1 cellular context compared by ENCODE assay signal in the genomic region with DNA sequence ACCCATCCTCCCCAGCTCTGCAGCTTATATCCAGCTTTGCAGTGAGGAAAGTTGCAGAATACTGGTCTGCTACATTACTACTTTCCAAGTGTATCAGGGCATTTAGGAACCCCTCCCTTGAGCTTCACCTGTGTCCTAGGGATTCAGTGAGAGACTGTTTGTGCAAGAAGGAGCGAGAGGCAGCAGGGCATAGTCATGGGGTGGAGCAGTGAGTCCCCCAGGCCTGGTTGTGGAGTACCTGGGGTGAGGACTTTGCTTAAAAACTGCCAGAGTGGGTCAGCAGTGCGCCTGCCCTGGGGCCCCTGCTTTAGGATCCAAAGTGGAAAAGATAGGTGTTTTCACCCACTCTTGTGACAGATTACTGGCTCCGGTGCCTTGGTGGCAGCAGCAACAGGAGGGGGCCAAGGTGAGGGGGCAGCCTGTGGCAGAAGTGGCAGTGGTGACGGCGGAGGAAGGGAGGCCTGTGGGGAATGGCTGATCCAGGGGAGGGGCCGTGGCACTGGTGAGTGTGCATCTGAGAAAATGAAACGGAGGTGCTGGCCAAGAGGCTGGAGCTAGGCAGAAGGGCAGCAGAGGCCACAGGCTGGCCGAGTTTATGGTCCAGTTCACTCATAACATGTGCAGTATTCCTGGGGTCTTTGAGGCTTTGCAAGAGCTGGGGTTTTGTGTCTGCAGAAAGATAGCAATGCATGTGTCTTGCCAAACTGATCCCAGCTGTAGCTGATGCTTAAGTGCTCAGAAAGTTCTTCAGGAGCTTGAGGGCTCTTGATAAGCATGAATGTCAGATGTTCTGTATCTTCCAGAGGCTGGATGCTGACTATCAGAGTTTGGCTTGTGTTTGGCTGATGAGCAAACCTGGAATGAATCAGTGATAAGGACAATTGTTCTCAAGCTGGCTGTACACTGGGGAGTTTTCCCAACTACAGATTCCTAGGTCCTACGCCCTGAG.
TF ChIP-seq lines count a peak whose summit lies in the region.

No MANE protein-coding gene starts in this region.

TF ChIP-seq in K562, 482 proteins besides CTCF, POLR2A, EP300 and RAD21 (continued from another document and continues in another):
- TF ChIP-seq, protein P1, sequence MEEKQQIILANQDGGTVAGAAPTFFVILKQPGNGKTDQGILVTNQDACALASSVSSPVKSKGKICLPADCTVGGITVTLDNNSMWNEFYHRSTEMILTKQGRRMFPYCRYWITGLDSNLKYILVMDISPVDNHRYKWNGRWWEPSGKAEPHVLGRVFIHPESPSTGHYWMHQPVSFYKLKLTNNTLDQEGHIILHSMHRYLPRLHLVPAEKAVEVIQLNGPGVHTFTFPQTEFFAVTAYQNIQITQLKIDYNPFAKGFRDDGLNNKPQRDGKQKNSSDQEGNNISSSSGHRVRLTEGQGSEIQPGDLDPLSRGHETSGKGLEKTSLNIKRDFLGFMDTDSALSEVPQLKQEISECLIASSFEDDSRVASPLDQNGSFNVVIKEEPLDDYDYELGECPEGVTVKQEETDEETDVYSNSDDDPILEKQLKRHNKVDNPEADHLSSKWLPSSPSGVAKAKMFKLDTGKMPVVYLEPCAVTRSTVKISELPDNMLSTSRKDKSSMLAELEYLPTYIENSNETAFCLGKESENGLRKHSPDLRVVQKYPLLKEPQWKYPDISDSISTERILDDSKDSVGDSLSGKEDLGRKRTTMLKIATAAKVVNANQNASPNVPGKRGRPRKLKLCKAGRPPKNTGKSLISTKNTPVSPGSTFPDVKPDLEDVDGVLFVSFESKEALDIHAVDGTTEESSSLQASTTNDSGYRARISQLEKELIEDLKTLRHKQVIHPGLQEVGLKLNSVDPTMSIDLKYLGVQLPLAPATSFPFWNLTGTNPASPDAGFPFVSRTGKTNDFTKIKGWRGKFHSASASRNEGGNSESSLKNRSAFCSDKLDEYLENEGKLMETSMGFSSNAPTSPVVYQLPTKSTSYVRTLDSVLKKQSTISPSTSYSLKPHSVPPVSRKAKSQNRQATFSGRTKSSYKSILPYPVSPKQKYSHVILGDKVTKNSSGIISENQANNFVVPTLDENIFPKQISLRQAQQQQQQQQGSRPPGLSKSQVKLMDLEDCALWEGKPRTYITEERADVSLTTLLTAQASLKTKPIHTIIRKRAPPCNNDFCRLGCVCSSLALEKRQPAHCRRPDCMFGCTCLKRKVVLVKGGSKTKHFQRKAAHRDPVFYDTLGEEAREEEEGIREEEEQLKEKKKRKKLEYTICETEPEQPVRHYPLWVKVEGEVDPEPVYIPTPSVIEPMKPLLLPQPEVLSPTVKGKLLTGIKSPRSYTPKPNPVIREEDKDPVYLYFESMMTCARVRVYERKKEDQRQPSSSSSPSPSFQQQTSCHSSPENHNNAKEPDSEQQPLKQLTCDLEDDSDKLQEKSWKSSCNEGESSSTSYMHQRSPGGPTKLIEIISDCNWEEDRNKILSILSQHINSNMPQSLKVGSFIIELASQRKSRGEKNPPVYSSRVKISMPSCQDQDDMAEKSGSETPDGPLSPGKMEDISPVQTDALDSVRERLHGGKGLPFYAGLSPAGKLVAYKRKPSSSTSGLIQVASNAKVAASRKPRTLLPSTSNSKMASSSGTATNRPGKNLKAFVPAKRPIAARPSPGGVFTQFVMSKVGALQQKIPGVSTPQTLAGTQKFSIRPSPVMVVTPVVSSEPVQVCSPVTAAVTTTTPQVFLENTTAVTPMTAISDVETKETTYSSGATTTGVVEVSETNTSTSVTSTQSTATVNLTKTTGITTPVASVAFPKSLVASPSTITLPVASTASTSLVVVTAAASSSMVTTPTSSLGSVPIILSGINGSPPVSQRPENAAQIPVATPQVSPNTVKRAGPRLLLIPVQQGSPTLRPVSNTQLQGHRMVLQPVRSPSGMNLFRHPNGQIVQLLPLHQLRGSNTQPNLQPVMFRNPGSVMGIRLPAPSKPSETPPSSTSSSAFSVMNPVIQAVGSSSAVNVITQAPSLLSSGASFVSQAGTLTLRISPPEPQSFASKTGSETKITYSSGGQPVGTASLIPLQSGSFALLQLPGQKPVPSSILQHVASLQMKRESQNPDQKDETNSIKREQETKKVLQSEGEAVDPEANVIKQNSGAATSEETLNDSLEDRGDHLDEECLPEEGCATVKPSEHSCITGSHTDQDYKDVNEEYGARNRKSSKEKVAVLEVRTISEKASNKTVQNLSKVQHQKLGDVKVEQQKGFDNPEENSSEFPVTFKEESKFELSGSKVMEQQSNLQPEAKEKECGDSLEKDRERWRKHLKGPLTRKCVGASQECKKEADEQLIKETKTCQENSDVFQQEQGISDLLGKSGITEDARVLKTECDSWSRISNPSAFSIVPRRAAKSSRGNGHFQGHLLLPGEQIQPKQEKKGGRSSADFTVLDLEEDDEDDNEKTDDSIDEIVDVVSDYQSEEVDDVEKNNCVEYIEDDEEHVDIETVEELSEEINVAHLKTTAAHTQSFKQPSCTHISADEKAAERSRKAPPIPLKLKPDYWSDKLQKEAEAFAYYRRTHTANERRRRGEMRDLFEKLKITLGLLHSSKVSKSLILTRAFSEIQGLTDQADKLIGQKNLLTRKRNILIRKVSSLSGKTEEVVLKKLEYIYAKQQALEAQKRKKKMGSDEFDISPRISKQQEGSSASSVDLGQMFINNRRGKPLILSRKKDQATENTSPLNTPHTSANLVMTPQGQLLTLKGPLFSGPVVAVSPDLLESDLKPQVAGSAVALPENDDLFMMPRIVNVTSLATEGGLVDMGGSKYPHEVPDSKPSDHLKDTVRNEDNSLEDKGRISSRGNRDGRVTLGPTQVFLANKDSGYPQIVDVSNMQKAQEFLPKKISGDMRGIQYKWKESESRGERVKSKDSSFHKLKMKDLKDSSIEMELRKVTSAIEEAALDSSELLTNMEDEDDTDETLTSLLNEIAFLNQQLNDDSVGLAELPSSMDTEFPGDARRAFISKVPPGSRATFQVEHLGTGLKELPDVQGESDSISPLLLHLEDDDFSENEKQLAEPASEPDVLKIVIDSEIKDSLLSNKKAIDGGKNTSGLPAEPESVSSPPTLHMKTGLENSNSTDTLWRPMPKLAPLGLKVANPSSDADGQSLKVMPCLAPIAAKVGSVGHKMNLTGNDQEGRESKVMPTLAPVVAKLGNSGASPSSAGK (IDR thresholded peaks at IDR 0.05) = no peak
- TF ChIP-seq CHD4 (IDR thresholded peaks at IDR 0.05; ENCODE audit: insufficient read depth, insufficient replicate concordance, low read depth, low read length, poor library complexity, severe bottlenecking) (no peak), ZNF224 (CRISPR knock-in tag; IDR thresholded peaks at IDR 0.05) (no peak), ZNF644 (tag; IDR thresholded peaks at IDR 0.05; ENCODE audit: low read depth) (no peak), RBM17 (IDR thresholded peaks at IDR 0.05; ENCODE audit: borderline replicate concordance, low read depth, low read length) (no peak), FOSL1 (tag; conservative IDR thresholded peaks at IDR 0.05) (peak; percentile 59), KLF16 (IDR thresholded peaks at IDR 0.05) (0 out of 2 replicates have a peak, but pooled peaks have one; percentile 45), SIN3A (IDR thresholded peaks at IDR 0.05; ENCODE audit: borderline replicate concordance in 2 of 2, control insufficient read depth in 1 of 2, low read depth in 2 of 2, low read length in 2 of 2) (no peak), BCOR (IDR thresholded peaks at IDR 0.05) (no peak), SMAD3 (CRISPR knock-in tag; conservative IDR thresholded peaks at IDR 0.05) (no peak), ZNF76 (CRISPR knock-in tag; IDR thresholded peaks at IDR 0.05; ENCODE audit: borderline replicate concordance) (no peak), RBFOX2 (IDR thresholded peaks at IDR 0.05; ENCODE audit: low read depth, low read length) (no peak), MYC (IDR thresholded peaks at IDR 0.05; ENCODE audit: low read depth, low read length) (no peak), MYC (CRISPR knock-in tag; IDR thresholded peaks at IDR 0.05; ENCODE audit: borderline replicate concordance, low read depth) (no peak), ARID1B (IDR thresholded peaks at IDR 0.05) (peak; percentile 62), XRCC3 (IDR thresholded peaks at IDR 0.05) (no peak), TCF7 (IDR thresholded peaks at IDR 0.05; ENCODE audit: borderline replicate concordance) (no peak), NFYB (IDR thresholded peaks at IDR 0.05; ENCODE audit: extremely low read depth, insufficient read length) (no peak), ZZZ3 (IDR thresholded peaks at IDR 0.05) (no peak), FOXK1 (CRISPR knock-in tag; IDR thresholded peaks at IDR 0.05; ENCODE audit: borderline replicate concordance) (no peak), ZKSCAN3 (CRISPR knock-in tag; IDR thresholded peaks at IDR 0.05) (no peak), KLF13 (tag; IDR thresholded peaks at IDR 0.05; ENCODE audit: borderline replicate concordance, low read depth) (no peak), CHD1 (IDR thresholded peaks at IDR 0.05; ENCODE audit: low read length) (no peak), ZNF347 (CRISPR knock-in tag; IDR thresholded peaks at IDR 0.05; ENCODE audit: low read depth) (no peak), PHF21A (IDR thresholded peaks at IDR 0.05; ENCODE audit: borderline replicate concordance, low read depth) (no peak), TEAD4 (IDR thresholded peaks at IDR 0.05; ENCODE audit: low read length) (peak; percentile 80), TEAD4 (CRISPR knock-in tag; IDR thresholded peaks at IDR 0.05; ENCODE audit: borderline replicate concordance) (no peak)
- TF ChIP-seq, protein P2, sequence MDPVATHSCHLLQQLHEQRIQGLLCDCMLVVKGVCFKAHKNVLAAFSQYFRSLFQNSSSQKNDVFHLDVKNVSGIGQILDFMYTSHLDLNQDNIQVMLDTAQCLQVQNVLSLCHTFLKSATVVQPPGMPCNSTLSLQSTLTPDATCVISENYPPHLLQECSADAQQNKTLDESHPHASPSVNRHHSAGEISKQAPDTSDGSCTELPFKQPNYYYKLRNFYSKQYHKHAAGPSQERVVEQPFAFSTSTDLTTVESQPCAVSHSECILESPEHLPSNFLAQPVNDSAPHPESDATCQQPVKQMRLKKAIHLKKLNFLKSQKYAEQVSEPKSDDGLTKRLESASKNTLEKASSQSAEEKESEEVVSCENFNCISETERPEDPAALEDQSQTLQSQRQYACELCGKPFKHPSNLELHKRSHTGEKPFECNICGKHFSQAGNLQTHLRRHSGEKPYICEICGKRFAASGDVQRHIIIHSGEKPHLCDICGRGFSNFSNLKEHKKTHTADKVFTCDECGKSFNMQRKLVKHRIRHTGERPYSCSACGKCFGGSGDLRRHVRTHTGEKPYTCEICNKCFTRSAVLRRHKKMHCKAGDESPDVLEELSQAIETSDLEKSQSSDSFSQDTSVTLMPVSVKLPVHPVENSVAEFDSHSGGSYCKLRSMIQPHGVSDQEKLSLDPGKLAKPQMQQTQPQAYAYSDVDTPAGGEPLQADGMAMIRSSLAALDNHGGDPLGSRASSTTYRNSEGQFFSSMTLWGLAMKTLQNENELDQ (CRISPR knock-in tag; IDR thresholded peaks at IDR 0.05; ENCODE audit: borderline replicate concordance) = no peak
- TF ChIP-seq, protein P3, sequence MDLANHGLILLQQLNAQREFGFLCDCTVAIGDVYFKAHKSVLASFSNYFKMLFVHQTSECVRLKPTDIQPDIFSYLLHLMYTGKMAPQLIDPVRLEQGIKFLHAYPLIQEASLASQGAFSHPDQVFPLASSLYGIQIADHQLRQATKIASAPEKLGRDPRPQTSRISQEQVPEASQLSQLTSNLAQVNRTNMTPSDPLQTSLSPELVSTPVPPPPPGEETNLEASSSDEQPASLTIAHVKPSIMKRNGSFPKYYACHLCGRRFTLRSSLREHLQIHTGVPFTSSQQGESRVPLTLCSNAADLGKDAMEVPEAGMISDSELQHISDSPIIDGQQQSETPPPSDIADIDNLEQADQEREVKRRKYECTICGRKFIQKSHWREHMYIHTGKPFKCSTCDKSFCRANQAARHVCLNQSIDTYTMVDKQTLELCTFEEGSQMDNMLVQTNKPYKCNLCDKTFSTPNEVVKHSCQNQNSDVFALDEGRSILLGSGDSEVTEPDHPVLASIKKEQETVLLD (IDR thresholded peaks at IDR 0.05) = no peak
- TF ChIP-seq, protein P4, sequence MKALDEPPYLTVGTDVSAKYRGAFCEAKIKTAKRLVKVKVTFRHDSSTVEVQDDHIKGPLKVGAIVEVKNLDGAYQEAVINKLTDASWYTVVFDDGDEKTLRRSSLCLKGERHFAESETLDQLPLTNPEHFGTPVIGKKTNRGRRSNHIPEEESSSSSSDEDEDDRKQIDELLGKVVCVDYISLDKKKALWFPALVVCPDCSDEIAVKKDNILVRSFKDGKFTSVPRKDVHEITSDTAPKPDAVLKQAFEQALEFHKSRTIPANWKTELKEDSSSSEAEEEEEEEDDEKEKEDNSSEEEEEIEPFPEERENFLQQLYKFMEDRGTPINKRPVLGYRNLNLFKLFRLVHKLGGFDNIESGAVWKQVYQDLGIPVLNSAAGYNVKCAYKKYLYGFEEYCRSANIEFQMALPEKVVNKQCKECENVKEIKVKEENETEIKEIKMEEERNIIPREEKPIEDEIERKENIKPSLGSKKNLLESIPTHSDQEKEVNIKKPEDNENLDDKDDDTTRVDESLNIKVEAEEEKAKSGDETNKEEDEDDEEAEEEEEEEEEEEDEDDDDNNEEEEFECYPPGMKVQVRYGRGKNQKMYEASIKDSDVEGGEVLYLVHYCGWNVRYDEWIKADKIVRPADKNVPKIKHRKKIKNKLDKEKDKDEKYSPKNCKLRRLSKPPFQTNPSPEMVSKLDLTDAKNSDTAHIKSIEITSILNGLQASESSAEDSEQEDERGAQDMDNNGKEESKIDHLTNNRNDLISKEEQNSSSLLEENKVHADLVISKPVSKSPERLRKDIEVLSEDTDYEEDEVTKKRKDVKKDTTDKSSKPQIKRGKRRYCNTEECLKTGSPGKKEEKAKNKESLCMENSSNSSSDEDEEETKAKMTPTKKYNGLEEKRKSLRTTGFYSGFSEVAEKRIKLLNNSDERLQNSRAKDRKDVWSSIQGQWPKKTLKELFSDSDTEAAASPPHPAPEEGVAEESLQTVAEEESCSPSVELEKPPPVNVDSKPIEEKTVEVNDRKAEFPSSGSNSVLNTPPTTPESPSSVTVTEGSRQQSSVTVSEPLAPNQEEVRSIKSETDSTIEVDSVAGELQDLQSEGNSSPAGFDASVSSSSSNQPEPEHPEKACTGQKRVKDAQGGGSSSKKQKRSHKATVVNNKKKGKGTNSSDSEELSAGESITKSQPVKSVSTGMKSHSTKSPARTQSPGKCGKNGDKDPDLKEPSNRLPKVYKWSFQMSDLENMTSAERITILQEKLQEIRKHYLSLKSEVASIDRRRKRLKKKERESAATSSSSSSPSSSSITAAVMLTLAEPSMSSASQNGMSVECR (CRISPR knock-in tag; IDR thresholded peaks at IDR 0.05) = no peak
- TF ChIP-seq, protein P5, sequence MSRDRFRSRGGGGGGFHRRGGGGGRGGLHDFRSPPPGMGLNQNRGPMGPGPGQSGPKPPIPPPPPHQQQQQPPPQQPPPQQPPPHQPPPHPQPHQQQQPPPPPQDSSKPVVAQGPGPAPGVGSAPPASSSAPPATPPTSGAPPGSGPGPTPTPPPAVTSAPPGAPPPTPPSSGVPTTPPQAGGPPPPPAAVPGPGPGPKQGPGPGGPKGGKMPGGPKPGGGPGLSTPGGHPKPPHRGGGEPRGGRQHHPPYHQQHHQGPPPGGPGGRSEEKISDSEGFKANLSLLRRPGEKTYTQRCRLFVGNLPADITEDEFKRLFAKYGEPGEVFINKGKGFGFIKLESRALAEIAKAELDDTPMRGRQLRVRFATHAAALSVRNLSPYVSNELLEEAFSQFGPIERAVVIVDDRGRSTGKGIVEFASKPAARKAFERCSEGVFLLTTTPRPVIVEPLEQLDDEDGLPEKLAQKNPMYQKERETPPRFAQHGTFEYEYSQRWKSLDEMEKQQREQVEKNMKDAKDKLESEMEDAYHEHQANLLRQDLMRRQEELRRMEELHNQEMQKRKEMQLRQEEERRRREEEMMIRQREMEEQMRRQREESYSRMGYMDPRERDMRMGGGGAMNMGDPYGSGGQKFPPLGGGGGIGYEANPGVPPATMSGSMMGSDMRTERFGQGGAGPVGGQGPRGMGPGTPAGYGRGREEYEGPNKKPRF (IDR thresholded peaks at IDR 0.05; ENCODE audit: low read depth, low read length) = no peak
